8 cellular contexts compared by ENCODE assay signal in genomic region chr5:16936150-16937022, GRCh38. TPM values are rescaled to one million over a fixed set of nuclear protein-coding genes. Genes with fewer than 3 reads are reported as not detected.
DNase-seq lines count a peak whose midpoint lies in the region; ATAC-seq and TF ChIP-seq lines count a peak whose summit lies in the region.

TSS of gene MYO10 (minus strand) at chr5:16936288. CDS start at chr5:16935808, 480 bp downstream.

- peak within 1 kb of the TSS; percentile 92 for H3K4me3 ChIP-seq in fibroblast of the aortic adventitia (ENCODE audit: low read depth, low read length)

- H3K27me3 Mint-ChIP-seq in activated T-helper 17 cell treated with anti-CD3 and anti-CD28 coated beads, Interleukin-2, amount 50 U/mL, for 72 hours, result peaks cover 55% of the 10 kb centered on the region
- peaks cover 17 to 30% of the 10 kb centered on the region in 2 donors for H3K27me3 Mint-ChIP-seq in natural killer cell (ENCODE audit: low read depth in 2 of 2)

- H3K27ac Mint-ChIP-seq in activated T-helper 17 cell treated with anti-CD3 and anti-CD28 coated beads, Interleukin-2, amount 50 U/mL, for 72 hours, result no peak within 1 kb of the TSS
- H3K27ac Mint-ChIP-seq in natural killer cell, result no peak within 1 kb of the TSS

- no peaks in the 10 kb centered on the region for H3K9me3 Mint-ChIP-seq in activated T-helper 17 cell treated with anti-CD3 and anti-CD28 coated beads, Interleukin-2, amount 50 U/mL, for 72 hours
- H3K9me3 Mint-ChIP-seq in natural killer cell, result peaks cover 2% of the 10 kb centered on the region in 2 donors

- intact Hi-C loops in natural killer cell (cut with micrococcal nuclease), result no loop called here

- TF ChIP-seq CTCF in fibroblast of the aortic adventitia (IDR thresholded peaks at IDR 0.05; ENCODE audit: insufficient read depth, low read length) (no peak), natural killer cell (IDR thresholded peaks at IDR 0.05) (no peak)

- DNase-seq in AG08395 (ENCODE audit: low spot score) (peak; percentile 90), OCI-M2 (lab: John Stamatoyannopoulos, UW; ENCODE audit: unreplicated experiment) (peak; percentile 9), fibroblast of the aortic adventitia (ENCODE audit: low read depth) (peak; percentile 83), natural killer cell (peak; percentile 19), stromal cell of bone marrow (ENCODE audit: low read depth) (peak; percentile 28)

- ATAC-seq in GM19035 (IDR thresholded peaks at IDR 0.05; ENCODE audit: unreplicated experiment) (peak; percentile 66), HG03520 (IDR thresholded peaks at IDR 0.05; ENCODE audit: unreplicated experiment) (peak; percentile 38), natural killer cell (peak; percentile 68 to 82 (median 76))
- ATAC-seq in activated T-helper 17 cell treated with anti-CD3 and anti-CD28 coated beads, Interleukin-2, amount 50 U/mL, for 72 hours (replicated peaks), result peak; percentile 78

- peak within 1 kb of the TSS; percentile 62 for H3K4me3 Mint-ChIP-seq in activated T-helper 17 cell treated with anti-CD3 and anti-CD28 coated beads, Interleukin-2, amount 50 U/mL, for 72 hours
- H3K4me3 Mint-ChIP-seq in natural killer cell, result peak within 1 kb of the TSS; percentile 81

- peaks cover 6% of the 10 kb centered on the region for H3K4me1 Mint-ChIP-seq in activated T-helper 17 cell treated with anti-CD3 and anti-CD28 coated beads, Interleukin-2, amount 50 U/mL, for 72 hours
- H3K4me1 Mint-ChIP-seq in natural killer cell, result peaks cover 7 to 18% of the 10 kb centered on the region in 2 donors

- H3K36me3 Mint-ChIP-seq in activated T-helper 17 cell treated with anti-CD3 and anti-CD28 coated beads, Interleukin-2, amount 50 U/mL, for 72 hours (ENCODE audit: low read depth), result no peaks in the 10 kb centered on the region
- H3K36me3 Mint-ChIP-seq in natural killer cell, result no peaks in the 10 kb centered on the region

RNA-seq across cellular contexts. Expression of gene MYO10, which starts in this region (rescaled TPM):
- under 1 TPM; 0.34 to 0.80 TPM for total RNA-seq in activated T-helper 17 cell treated with anti-CD3 and anti-CD28 coated beads, Interleukin-2, amount 50 U/mL, for 72 hours
- total RNA-seq in fibroblast of the aortic adventitia (ENCODE audit: low replicate concordance) (37.1 and 324 TPM in 2 replicates), natural killer cell (1 to 10 TPM in 1 of 3 donors, under 1 TPM in 1, not detected in 1; 0.83 to 1.2 TPM)

Comparison
In these comparisons a context has a peak if more than half of its experiments do, and no peak if none do; other contexts are left out.
1. Peak in every context shown above with its lines: DNase-seq, ATAC-seq and H3K4me3 ChIP-seq.
2. RNA of gene MYO10 (total RNA-seq): 37.1 to 324 TPM in fibroblast of the aortic adventitia; 0.83 to 1.2 TPM in natural killer cell and 0.34 to 0.80 TPM in activated T-helper 17 cell treated with anti-CD3 and anti-CD28 coated beads, Interleukin-2, amount 50 U/mL, for 72 hours; every median in the first group is over 10 times any median in the second.
3. Peak in ATAC-seq in activated T-helper 17 cell treated with anti-CD3 and anti-CD28 coated beads, Interleukin-2, amount 50 U/mL, for 72 hours; RNA of the gene not detected or under 1 TPM.
4. DNase-seq: peak in every context shown above with its lines; median percentile 90 in AG08395; 83 in fibroblast of the aortic adventitia; 28 in stromal cell of bone marrow; 19 in natural killer cell; 9 in OCI-M2.